Comparison of ENCODE assay signal across 8 cellular contexts in genomic region chr11:130213143-130213978, GRCh38. TPM values are rescaled to one million over a fixed set of nuclear protein-coding genes. Genes with fewer than 3 reads are reported as not detected.
A peak's percentile ranks its signal among the peaks of the same experiment; 100 is the strongest.
DNase-seq lines count a peak whose midpoint lies in the region; ATAC-seq and TF ChIP-seq lines count a peak whose summit lies in the region.

No MANE protein-coding gene starts in this region.

- H3K4me3 ChIP-seq in effector memory CD4-positive, alpha-beta T cell (ENCODE audit: insufficient read depth, low read depth, low read length, poor library complexity, severe bottlenecking): no peak overlapping the region

- DNase-seq in NCI-H510A treated with DMSO at 0.1 percent for 48 hours (lab: John Stamatoyannopoulos, UW): peak; percentile 36
- DNase-seq in NCI-H510A (lab: John Stamatoyannopoulos, UW): no peak
- DNase-seq in NCI-H2227 treated with DMSO at 0.1 percent for 48 hours (lab: John Stamatoyannopoulos, UW): peak; percentile 8
- peak; percentile 71 for DNase-seq in activated CD8-positive, alpha-beta T cell treated with anti-CD3 and anti-CD28 coated beads for 36 hours
- DNase-seq in effector memory CD4-positive, alpha-beta T cell: peak; percentile 27 to 50 (median 40)
- DNase-seq in mesothelial cell of epicardium (ENCODE audit: low spot score in 2 of 2, unreplicated experiment in 2 of 2): peak; percentile 60 to 87
- DNase-seq in stimulated activated CD8-positive, alpha-beta memory T cell treated with anti-CD3 and anti-CD28 coated beads, Interleukin-4, amount 100 ng/mL, for 1 hour (ENCODE audit: low read depth in 2 of 2, low spot score in 1 of 2): peak; percentile 46 to 53

- no peaks in the 10 kb centered on the region for H3K27me3 ChIP-seq in effector memory CD4-positive, alpha-beta T cell (replicated peaks; ENCODE audit: control insufficient read depth, insufficient read depth, low read length, poor library complexity, severe bottlenecking)

- CTCF ChIA-PET in activated CD8-positive, alpha-beta T cell treated with anti-CD3 and anti-CD28 coated beads for 36 hours (lab: Charles Lee): interaction anchor here (0.6 to 2.2 kb wide), 38 partner anchors 8 to 649 kb away, joined by 3 to 17 read pairs (median 4); no protein-coding TSS in a partner anchor

- no peaks in the 10 kb centered on the region for H3K36me3 ChIP-seq in effector memory CD4-positive, alpha-beta T cell (ENCODE audit: control insufficient read depth, insufficient read depth, low read length)

- peaks cover 3% of the 10 kb centered on the region for H3K27me3 Mint-ChIP-seq in activated CD8-positive, alpha-beta T cell treated with anti-CD3 and anti-CD28 coated beads for 36 hours
- peaks cover 17% of the 10 kb centered on the region for H3K27me3 Mint-ChIP-seq in mesothelial cell of epicardium (ENCODE audit: low read depth)

- H3K4me3 Mint-ChIP-seq in activated CD8-positive, alpha-beta T cell treated with anti-CD3 and anti-CD28 coated beads for 36 hours: no peak overlapping the region
- H3K4me3 Mint-ChIP-seq in mesothelial cell of epicardium: no peak overlapping the region

- no peak overlapping the region for H3K27ac Mint-ChIP-seq in activated CD8-positive, alpha-beta T cell treated with anti-CD3 and anti-CD28 coated beads for 36 hours
- H3K27ac Mint-ChIP-seq in mesothelial cell of epicardium: no peak overlapping the region

- no peaks in the 10 kb centered on the region for H3K9me3 Mint-ChIP-seq in activated CD8-positive, alpha-beta T cell treated with anti-CD3 and anti-CD28 coated beads for 36 hours
- no peaks in the 10 kb centered on the region for H3K9me3 Mint-ChIP-seq in mesothelial cell of epicardium

- no peak overlapping the region for H3K27ac ChIP-seq in effector memory CD4-positive, alpha-beta T cell (ENCODE audit: insufficient read depth, low read length, poor library complexity, severe bottlenecking)

- no peaks in the 10 kb centered on the region for H3K4me1 Mint-ChIP-seq in activated CD8-positive, alpha-beta T cell treated with anti-CD3 and anti-CD28 coated beads for 36 hours (ENCODE audit: low read depth)
- peaks cover 2% of the 10 kb centered on the region for H3K4me1 Mint-ChIP-seq in mesothelial cell of epicardium

- peak; percentile 97 for TF ChIP-seq CTCF in activated CD8-positive, alpha-beta T cell treated with anti-CD3 and anti-CD28 coated beads for 36 hours (IDR thresholded peaks at IDR 0.05)
- peak; percentile 97 for TF ChIP-seq CTCF in mesothelial cell of epicardium (IDR thresholded peaks at IDR 0.05; ENCODE audit: unreplicated experiment)

- ATAC-seq in HG02885 (IDR thresholded peaks at IDR 0.05; ENCODE audit: poor library complexity, unreplicated experiment): peak; percentile 89
- peak; percentile 96 for ATAC-seq in activated CD8-positive, alpha-beta T cell treated with anti-CD3 and anti-CD28 coated beads for 36 hours

- H3K4me1 ChIP-seq in effector memory CD4-positive, alpha-beta T cell (ENCODE audit: control insufficient read depth, insufficient read depth, low read length, poor library complexity, severe bottlenecking): no peaks in the 10 kb centered on the region

- POLR2A ChIA-PET in activated CD8-positive, alpha-beta T cell treated with anti-CD3 and anti-CD28 coated beads for 36 hours (lab: Charles Lee): no interaction called here

- H3K36me3 Mint-ChIP-seq in activated CD8-positive, alpha-beta T cell treated with anti-CD3 and anti-CD28 coated beads for 36 hours (ENCODE audit: low read depth): no peaks in the 10 kb centered on the region
- no peaks in the 10 kb centered on the region for H3K36me3 Mint-ChIP-seq in mesothelial cell of epicardium

- intact Hi-C loops in activated CD8-positive, alpha-beta T cell treated with anti-CD3 and anti-CD28 coated beads for 36 hours (cut with micrococcal nuclease): loop anchor here (5.0 kb wide), 3 partner anchors 159 to 649 kb away; no protein-coding TSS in a partner anchor

- H3K9me3 ChIP-seq in effector memory CD4-positive, alpha-beta T cell (ENCODE audit: control insufficient read depth, low read length): no peaks in the 10 kb centered on the region

RNA-seq across cellular contexts. Expression of gene ST14, which starts 53.8 kb away (rescaled TPM):
- not detected for total RNA-seq in activated CD8-positive, alpha-beta T cell treated with anti-CD3 and anti-CD28 coated beads for 36 hours
- 39.6 to 42.0 TPM (median 40.8 TPM) in 3 replicates for total RNA-seq in mesothelial cell of epicardium

Comparison
In these comparisons a context has a peak if more than half of its experiments do, and no peak if none do; other contexts are left out.
1. RNA of gene ST14, which starts 53.8 kb away (total RNA-seq): 39.6 to 42.0 TPM in mesothelial cell of epicardium; not detected in activated CD8-positive, alpha-beta T cell treated with anti-CD3 and anti-CD28 coated beads for 36 hours; every median in the first group is over 10 times any median in the second.